1 cellular context compared by ENCODE assay signal in genomic region chr10:110576220-110576619, GRCh38.
TF ChIP-seq lines count a peak whose summit lies in the region.

No MANE protein-coding gene starts in this region.

TF ChIP-seq in HepG2, 621 proteins besides CTCF, POLR2A, EP300 and RAD21:
- TF ChIP-seq ZBTB40 (IDR thresholded peaks at IDR 0.05) = no peak
- no peak for TF ChIP-seq ZBTB40 (CRISPR knock-in tag; IDR thresholded peaks at IDR 0.05)
- no peak for TF ChIP-seq PATZ1 (CRISPR knock-in tag; IDR thresholded peaks at IDR 0.05)
- no peak for TF ChIP-seq LCORL (IDR thresholded peaks at IDR 0.05)
- TF ChIP-seq LCORL (CRISPR knock-in tag; IDR thresholded peaks at IDR 0.05) = no peak
- no peak for TF ChIP-seq ZNF207 (IDR thresholded peaks at IDR 0.05; ENCODE audit: borderline replicate concordance)
- TF ChIP-seq ZNF138 (CRISPR knock-in tag; IDR thresholded peaks at IDR 0.05; ENCODE audit: low read depth) = no peak
- no peak for TF ChIP-seq ZNF878 (CRISPR knock-in tag; IDR thresholded peaks at IDR 0.05)
- TF ChIP-seq PAF1 (CRISPR knock-in tag; IDR thresholded peaks at IDR 0.05) = no peak
- TF ChIP-seq ZNF839 (CRISPR knock-in tag; IDR thresholded peaks at IDR 0.05; ENCODE audit: borderline replicate concordance) = no peak
- TF ChIP-seq ZFP62 (CRISPR knock-in tag; IDR thresholded peaks at IDR 0.05) = no peak
- TF ChIP-seq MBNL3 (CRISPR knock-in tag; conservative IDR thresholded peaks at IDR 0.05) = no peak
- no peak for TF ChIP-seq NR2F1 (CRISPR knock-in tag; IDR thresholded peaks at IDR 0.05)
- TF ChIP-seq ZFP1 (CRISPR knock-in tag; IDR thresholded peaks at IDR 0.05) = no peak
- TF ChIP-seq ZNF646 (CRISPR knock-in tag; IDR thresholded peaks at IDR 0.05) = no peak
- no peak for TF ChIP-seq RELA (CRISPR knock-in tag; IDR thresholded peaks at IDR 0.05)
- TF ChIP-seq LRRFIP1 (CRISPR knock-in tag; conservative IDR thresholded peaks at IDR 0.05) = no peak
- TF ChIP-seq ZNF407 (CRISPR knock-in tag; IDR thresholded peaks at IDR 0.05; ENCODE audit: not compliant biosample characterization) = no peak
